Comparison of ENCODE assay signal across 16 cellular contexts in genomic region chr3:188734395-188734794, GRCh38.
DNase-seq lines count a peak whose midpoint lies in the region; TF ChIP-seq lines count a peak whose summit lies in the region.
"Had no signal": no experiment of that assay in that cellular context is flagged by ENCODE, and none has a peak within 500 bp of the region (broad histone marks: within the 10 kb centered on the region; RNA-seq: fewer than 3 reads in every experiment).

No MANE protein-coding gene starts in this region.

- dilution Hi-C loops in mammary epithelial cell (cut with HindIII; ENCODE audit: low sequenced_read_pairs), result no loop called here

- TF ChIP-seq CTCF in mammary epithelial cell (conservative IDR thresholded peaks at IDR 0.05 in 1 of 2, IDR thresholded peaks at IDR 0.05 in 1 of 2; ENCODE audit: extremely low read depth in 1 of 2, insufficient read depth in 1 of 2, low read depth in 1 of 2, low read length in 2 of 2) (no peak), HFFc6 (IDR thresholded peaks at IDR 0.05) (no peak)

- no peak overlapping the region for H3K4me3 ChIP-seq in mammary epithelial cell (replicated peaks in 1 of 3; ENCODE audit: insufficient read depth in 1 of 3, low read depth in 2 of 3, low read length in 3 of 3)
- H3K4me3 ChIP-seq: HAP-1, smooth muscle cell, tibial artery had no signal

- no peaks in the 10 kb centered on the region for H3K79me2 ChIP-seq in mammary epithelial cell (ENCODE audit: insufficient read depth, low read length)

- DNase-seq in NCI-H1417 (lab: John Stamatoyannopoulos, UW) (peak; percentile 46 to 90 (median 54)), NCI-H1417 treated with DMSO at 0.1 percent for 48 hours (lab: John Stamatoyannopoulos, UW) (no peak), NCI-H2081 treated with DMSO at 0.1 percent for 48 hours (lab: John Stamatoyannopoulos, UW) (peak; percentile 84), mammary epithelial cell (peak; percentile 6), renal cortical epithelial cell (ENCODE audit: low read depth) (peak; percentile 30), SIG-M5 (lab: John Stamatoyannopoulos, UW) (no peak), HFFc6 (no peak)
- DNase-seq in stimulated activated naive CD4-positive, alpha-beta T cell (lab: John Stamatoyannopoulos, UW), result no peak
- DNase-seq: activated CD8-positive, alpha-beta memory T cell treated with anti-CD3 and anti-CD28 coated beads, Interleukin-2, amount 50 U/mL, for 48 hours; activated naive CD8-positive, alpha-beta T cell treated with anti-CD3 and anti-CD28 coated beads for 36 hours; naive B cell; NCI-H510A; tibial artery had no signal

- H2AFZ ChIP-seq in mammary epithelial cell (ENCODE audit: low read depth, low read length), result no peak overlapping the region

- peaks cover 3% of the 10 kb centered on the region for H3K27me3 Mint-ChIP-seq in HFFc6 (ENCODE audit: insufficient read depth)
- H3K27me3 Mint-ChIP-seq: activated naive CD8-positive, alpha-beta T cell treated with anti-CD3 and anti-CD28 coated beads for 36 hours; naive B cell had no signal

- intact Hi-C loops in mammary epithelial cell (cut with micrococcal nuclease), result no loop called here

- peaks cover 6% of the 10 kb centered on the region; the same call in 1 of the 2 replicates for H3K4me1 Mint-ChIP-seq in HFFc6 (ENCODE audit: low read depth)

- CTCF ChIA-PET in mammary epithelial cell (lab: Charles Lee; ENCODE audit: low non-redundant PET), result no interaction called here

- in situ Hi-C loops in mammary epithelial cell (cut with MboI; ENCODE audit: low sequenced_read_pairs in 2 of 2), result no loop called here

- H3K27ac ChIP-seq in mammary epithelial cell (ENCODE audit: insufficient read depth, low read depth, low read length), result no peak overlapping the region
- H3K27ac ChIP-seq: 22Rv1, tibial artery had no signal

- no peaks in the 10 kb centered on the region for H3K36me3 ChIP-seq in mammary epithelial cell (ENCODE audit: insufficient read depth, low read length)
- H3K36me3 ChIP-seq: HAP-1 had no signal

- H3K9ac ChIP-seq in mammary epithelial cell (ENCODE audit: insufficient read depth, low read length), result no peak overlapping the region

- H3K27ac Mint-ChIP-seq in HFFc6, result no peak overlapping the region
- H3K27ac Mint-ChIP-seq: activated naive CD8-positive, alpha-beta T cell treated with anti-CD3 and anti-CD28 coated beads for 36 hours had no signal

- H3K9me3 ChIP-seq in mammary epithelial cell (replicated peaks; ENCODE audit: insufficient read depth, low read length), result no peaks in the 10 kb centered on the region
- H3K9me3 ChIP-seq: HAP-1, tibial artery had no signal

- no peaks in the 10 kb centered on the region for H3K4me1 ChIP-seq in mammary epithelial cell (ENCODE audit: insufficient read depth, low read length)
- H3K4me1 ChIP-seq: HAP-1 had no signal

- H3K4me3 Mint-ChIP-seq in HFFc6, result no peak overlapping the region
- H3K4me3 Mint-ChIP-seq: activated naive CD8-positive, alpha-beta T cell treated with anti-CD3 and anti-CD28 coated beads for 36 hours; naive B cell had no signal

- no peak overlapping the region for H3K4me2 ChIP-seq in mammary epithelial cell (ENCODE audit: insufficient read depth, low read depth, low read length)
- H3K4me2 ChIP-seq: smooth muscle cell had no signal

- H3K9me3 Mint-ChIP-seq in HFFc6, result no peaks in the 10 kb centered on the region
- H3K9me3 Mint-ChIP-seq: activated naive CD8-positive, alpha-beta T cell treated with anti-CD3 and anti-CD28 coated beads for 36 hours; naive B cell had no signal

- 100% methylated on average over 1 of the region's 1 CpG for WGBS in mammary epithelial cell (ENCODE audit: low coverage, missing lambda C conversion rate)

- H3K36me3 Mint-ChIP-seq in HFFc6 (ENCODE audit: low read depth), result peaks cover 7% of the 10 kb centered on the region
- H3K36me3 Mint-ChIP-seq: naive B cell had no signal

- H3K27me3 ChIP-seq in mammary epithelial cell (ENCODE audit: insufficient read depth, low read length), result no peaks in the 10 kb centered on the region
- H3K27me3 ChIP-seq: tibial artery had no signal

- no TSS peak for BruUV-seq in mammary epithelial cell (replicated peaks; lab: Mats Ljungman, UMichigan)

- no peaks in the 10 kb centered on the region for H4K20me1 ChIP-seq in mammary epithelial cell (ENCODE audit: insufficient read depth, low read length)

Comparison
In these comparisons a context has a peak if more than half of its experiments do, and no peak if none do; other contexts are left out.
1. DNase-seq: peak in NCI-H1417 (3 of 3), NCI-H2081 treated with DMSO at 0.1 percent for 48 hours (single experiment), mammary epithelial cell (single experiment) and renal cortical epithelial cell (single experiment); none in NCI-H1417 treated with DMSO at 0.1 percent for 48 hours (single experiment), SIG-M5 (single experiment), HFFc6 (single experiment) and stimulated activated naive CD4-positive, alpha-beta T cell (0 of 6).